In genomic region chr5:76737846-76738245, GRCh38 we compare ENCODE assay signal across 17 cellular contexts. TPM values are rescaled to one million over a fixed set of nuclear protein-coding genes. Genes with fewer than 3 reads are reported as not detected.
A peak's percentile ranks its signal among the peaks of the same experiment; 100 is the strongest.
DNase-seq lines count a peak whose midpoint lies in the region; ATAC-seq and TF ChIP-seq lines count a peak whose summit lies in the region.
"Had no signal": no experiment of that assay in that cellular context is flagged by ENCODE, and none has a peak within 500 bp of the region (broad histone marks: within the 10 kb centered on the region; RNA-seq: fewer than 3 reads in every experiment).

No MANE protein-coding gene starts in this region.

- TF ChIP-seq RAD21 in IMR-90 (IDR thresholded peaks at IDR 0.05; ENCODE audit: low read length), result no peak

- peaks cover 3% of the 10 kb centered on the region; the same call in 1 of the 2 replicates for H4K20me1 ChIP-seq in IMR-90 (ENCODE audit: insufficient read depth, low read length)
- H4K20me1 ChIP-seq: BLaER1 treated with 17β-estradiol and CSF1 and Interleukin-3, amounts not matched to agents 10 nM and 100 nM had no signal

- peak overlapping the region; percentile 33; the same call in 1 of the 2 replicates for H2AK5ac ChIP-seq in IMR-90 (ENCODE audit: low read depth, low read length)

- peak overlapping the region; percentile 7; the same call in 1 of the 3 replicates for H2BK15ac ChIP-seq in IMR-90 (ENCODE audit: low read depth, low read length)

- H3K27me3 ChIP-seq in CD8-positive, alpha-beta T cell (ENCODE audit: insufficient read depth, low read length), result no peaks in the 10 kb centered on the region
- H3K27me3 ChIP-seq in IMR-90 (ENCODE audit: control insufficient read depth, insufficient read depth, low read length), result no peaks in the 10 kb centered on the region
- no peaks in the 10 kb centered on the region for H3K27me3 ChIP-seq in muscle layer of duodenum (ENCODE audit: low read depth, low read length)
- H3K27me3 ChIP-seq: BLaER1 treated with 17β-estradiol and CSF1 and Interleukin-3, amounts not matched to agents 10 nM and 100 nM; right atrium auricular region; testis had no signal

- no peak for TF ChIP-seq POLR2A in IMR-90 (IDR thresholded peaks at IDR 0.05; ENCODE audit: low read depth, low read length)

- no peaks in the 10 kb centered on the region for H3K27me3 Mint-ChIP-seq in CD8-positive, alpha-beta T cell (ENCODE audit: low read depth)
- H3K27me3 Mint-ChIP-seq in activated T-helper 17 cell treated with anti-CD3 and anti-CD28 coated beads, Interleukin-2, amount 50 U/mL, for 72 hours, result no peaks in the 10 kb centered on the region

- peaks cover 11 to 28% of the 10 kb centered on the region in 2 experiments; a peak in 3 of 4 replicates for H3K79me1 ChIP-seq in IMR-90 (ENCODE audit: low read depth in 1 of 2, low read length in 2 of 2)

- H3K14ac ChIP-seq in IMR-90 (replicated peaks; ENCODE audit: low read depth, low read length), result no peak overlapping the region; the same call in 1 of the 2 replicates

- peak overlapping the region; percentile 91; the same call in 1 of the 2 replicates for H3K4ac ChIP-seq in IMR-90 (ENCODE audit: low read depth, low read length)

- 60% methylated on average over 2 of the region's 5 CpGs; no CpG with 5 or more reads in 1 of the 2 experiments for WGBS in IMR-90 (ENCODE audit: extremely low coverage in 2 of 2, insufficient read length in 1 of 2), 2 experiments

- dilution Hi-C loops in IMR-90 (cut with HindIII; ENCODE audit: low sequenced_read_pairs, unreplicated experiment), result no loop called here

- peak overlapping the region; percentile 57; the same call in 1 of the 2 replicates for H2BK20ac ChIP-seq in IMR-90 (ENCODE audit: low read depth, low read length)

- no peak overlapping the region for H3K4me2 ChIP-seq in IMR-90 (ENCODE audit: low read depth, low read length)

- intact Hi-C loops in CD8-positive, alpha-beta T cell (cut with DNase I, micrococcal nuclease), result loop anchor here (1.0 to 10.0 kb wide), 5 partner anchors 21 to 413 kb away; partner anchors contain the start of genes F2R (in 1 of the 2) and IQGAP2 (in 1 of the 2)
- intact Hi-C loops in IMR-90 (cut with micrococcal nuclease), result no loop called here
- intact Hi-C loops in posterior cingulate gyrus (cut with DNase I), result no loop called here

- H3K9me3 Mint-ChIP-seq in CD8-positive, alpha-beta T cell, result no peaks in the 10 kb centered on the region
- H3K9me3 Mint-ChIP-seq in activated T-helper 17 cell treated with anti-CD3 and anti-CD28 coated beads, Interleukin-2, amount 50 U/mL, for 72 hours, result no peaks in the 10 kb centered on the region
- H3K9me3 Mint-ChIP-seq: activated T-cell treated with anti-CD3 and anti-CD28 coated beads, Interleukin-2, amount 50 U/mL, for 4 hours had no signal

- H3K27ac Mint-ChIP-seq in CD8-positive, alpha-beta T cell, result peak overlapping the region; percentile 82
- H3K27ac Mint-ChIP-seq in activated T-helper 17 cell treated with anti-CD3 and anti-CD28 coated beads, Interleukin-2, amount 50 U/mL, for 72 hours, result peak overlapping the region; percentile 81

- peaks cover 14% of the 10 kb centered on the region for H3K9me1 ChIP-seq in IMR-90 (ENCODE audit: insufficient read depth, low read length)

- peaks cover 50% of the 10 kb centered on the region for H3K4me1 Mint-ChIP-seq in CD8-positive, alpha-beta T cell (ENCODE audit: low read depth)
- peaks cover 11% of the 10 kb centered on the region for H3K4me1 Mint-ChIP-seq in activated T-helper 17 cell treated with anti-CD3 and anti-CD28 coated beads, Interleukin-2, amount 50 U/mL, for 72 hours

- no peak overlapping the region for H3K9ac ChIP-seq in IMR-90 (ENCODE audit: low read depth, low read length)

- H3K36me3 ChIP-seq in CD8-positive, alpha-beta T cell (ENCODE audit: insufficient read depth, low read length), result no peaks in the 10 kb centered on the region
- peaks cover 15% of the 10 kb centered on the region for H3K36me3 ChIP-seq in IMR-90 (ENCODE audit: control insufficient read depth, insufficient read depth, low read length)
- H3K36me3 ChIP-seq in muscle layer of duodenum (ENCODE audit: control insufficient read depth in 1 of 2, insufficient read depth in 2 of 2, low read length in 2 of 2), result peaks cover 0 to 5% of the 10 kb centered on the region in 2 donors
- H3K36me3 ChIP-seq: BLaER1 treated with 17β-estradiol and CSF1 and Interleukin-3, amounts not matched to agents 10 nM and 100 nM; right atrium auricular region had no signal

- no peak overlapping the region for H3K56ac ChIP-seq in IMR-90 (ENCODE audit: extremely low read depth, insufficient read depth, low read length)

- peak overlapping the region; percentile 64; the same call in 1 of the 2 replicates for H4K91ac ChIP-seq in IMR-90 (ENCODE audit: insufficient read depth, low read depth, low read length)

- no peaks in the 10 kb centered on the region for H3K36me3 Mint-ChIP-seq in CD8-positive, alpha-beta T cell
- H3K36me3 Mint-ChIP-seq in activated T-helper 17 cell treated with anti-CD3 and anti-CD28 coated beads, Interleukin-2, amount 50 U/mL, for 72 hours (ENCODE audit: low read depth), result no peaks in the 10 kb centered on the region

- no peak for TF ChIP-seq CTCF in CD8-positive, alpha-beta T cell (IDR thresholded peaks at IDR 0.05)
- no peak for TF ChIP-seq CTCF in IMR-90 (conservative IDR thresholded peaks at IDR 0.05; ENCODE audit: low read depth, low read length)

- H2AFZ ChIP-seq in IMR-90 (replicated peaks; ENCODE audit: low read length, poor library complexity), result no peak overlapping the region

- in situ Hi-C loops in IMR-90 (cut with MboI; ENCODE audit: low sequenced_read_pairs), result no loop called here

- peaks cover 31% of the 10 kb centered on the region for H3K4me1 ChIP-seq in CD8-positive, alpha-beta T cell (ENCODE audit: insufficient read depth, low read length)
- peaks cover 7% of the 10 kb centered on the region for H3K4me1 ChIP-seq in IMR-90 (ENCODE audit: control insufficient read depth, insufficient read depth, low read length)
- no peaks in the 10 kb centered on the region for H3K4me1 ChIP-seq in muscle layer of duodenum (ENCODE audit: control insufficient read depth in 1 of 2, insufficient read depth in 2 of 2, low read length in 2 of 2)

- ATAC-seq in CD8-positive, alpha-beta T cell, result no peak
- ATAC-seq in IMR-90 (ENCODE audit: low read depth), result no peak
- ATAC-seq in activated T-helper 17 cell treated with anti-CD3 and anti-CD28 coated beads, Interleukin-2, amount 50 U/mL, for 72 hours (replicated peaks), result no peak

- peak overlapping the region; percentile 83 for H2BK120ac ChIP-seq in IMR-90 (ENCODE audit: low read depth, low read length)

- no TSS peak for BruUV-seq in IMR-90 (replicated peaks; lab: Mats Ljungman, UMichigan)

- H3K27ac ChIP-seq in CD8-positive, alpha-beta T cell (ENCODE audit: low read depth, low read length), result no peak overlapping the region
- peak overlapping the region; percentile 35; the same call in 1 of the 2 replicates for H3K27ac ChIP-seq in IMR-90 (ENCODE audit: insufficient read depth, low read length)
- peak overlapping the region; percentile 16 for H3K27ac ChIP-seq in muscle layer of duodenum (ENCODE audit: low read length)
- no peak overlapping the region for H3K27ac ChIP-seq in substantia nigra (ENCODE audit: low read depth, low read length, poor library complexity, severe bottlenecking)
- H3K27ac ChIP-seq: testis had no signal

- POLR2A ChIA-PET in CD8-positive, alpha-beta T cell (lab: Charles Lee), result interaction anchor here (1.4 to 2.5 kb wide), 2 partner anchors 20 to 37 kb away, joined by 5 to 6 read pairs; no protein-coding TSS in a partner anchor
- POLR2A ChIA-PET in IMR-90 (lab: Charles Lee; ENCODE audit: unreplicated experiment), result no interaction called here

- no peaks in the 10 kb centered on the region for H3K9me3 ChIP-seq in CD8-positive, alpha-beta T cell (ENCODE audit: low read length)
- H3K9me3 ChIP-seq in IMR-90 (ENCODE audit: control insufficient read depth, insufficient read depth, low read length) (no peaks in the 10 kb centered on the region; the same call in 1 of the 2 replicates), muscle layer of duodenum (ENCODE audit: control insufficient read depth in 1 of 2, low read length in 2 of 2) (no peaks in the 10 kb centered on the region)
- H3K9me3 ChIP-seq: BLaER1 treated with 17β-estradiol and CSF1 and Interleukin-3, amounts not matched to agents 10 nM and 100 nM; right atrium auricular region; testis had no signal

- peak overlapping the region; percentile 10; the same call in 1 of the 2 replicates for H3K23ac ChIP-seq in IMR-90 (ENCODE audit: low read depth, low read length)

- peak overlapping the region in 1 of 2 experiments; percentile 85; a peak in 1 of 4 replicates for H4K8ac ChIP-seq in IMR-90 (ENCODE audit: low read depth in 2 of 2, low read length in 2 of 2)

- H3K4me3 Mint-ChIP-seq in CD8-positive, alpha-beta T cell, result peak overlapping the region; percentile 15
- H3K4me3 Mint-ChIP-seq in activated T-helper 17 cell treated with anti-CD3 and anti-CD28 coated beads, Interleukin-2, amount 50 U/mL, for 72 hours, result peak overlapping the region; percentile 62

- DNase-seq in CD8-positive, alpha-beta T cell, result no peak
- DNase-seq in IMR-90 (peak; percentile 39), posterior cingulate gyrus (no peak), NAMALWA (ENCODE audit: low spot score) (no peak), DMS 273 treated with DMSO at 0.1 percent for 48 hours (lab: John Stamatoyannopoulos, UW) (no peak), substantia nigra (lab: John Stamatoyannopoulos, UW) (no peak)
- DNase-seq: activated T-cell treated with anti-CD3 and anti-CD28 coated beads, Interleukin-2, amount 50 U/mL, for 4 hours; amniotic stem cell; NCI-H2029; NCI-H524 treated with DMSO at 0.1 percent for 48 hours; PC-3; SW 1271; testis had no signal

- no peak overlapping the region for H3K4me3 ChIP-seq in CD8-positive, alpha-beta T cell (ENCODE audit: low read depth, low read length)
- no peak overlapping the region for H3K4me3 ChIP-seq in IMR-90 (ENCODE audit: insufficient read depth, low read depth, low read length)
- H3K4me3 ChIP-seq in muscle layer of duodenum (ENCODE audit: low read depth in 1 of 2, low read length in 2 of 2), result no peak overlapping the region
- H3K4me3 ChIP-seq: BLaER1 treated with 17β-estradiol and CSF1 and Interleukin-3, amounts not matched to agents 10 nM and 100 nM; right atrium auricular region; testis had no signal

- peak overlapping the region; percentile 44 for H4K5ac ChIP-seq in IMR-90 (ENCODE audit: low read depth, low read length)

- no peak overlapping the region for H2AK9ac ChIP-seq in IMR-90 (replicated peaks; ENCODE audit: low read depth, low read length, poor library complexity)

- CTCF ChIA-PET in CD8-positive, alpha-beta T cell (lab: Charles Lee), result interaction anchor here (1.0 to 4.6 kb wide), 2 partner anchors 9 to 37 kb away, joined by 3 to 25 read pairs; no protein-coding TSS in a partner anchor
- CTCF ChIA-PET in IMR-90 (lab: Yijun Ruan, JAX), result interaction anchor here (0.6 to 1.4 kb wide), 2 partner anchors 25 to 37 kb away, joined by 3 to 4 read pairs; no protein-coding TSS in a partner anchor

- peak overlapping the region; percentile 45 for H3K18ac ChIP-seq in IMR-90 (ENCODE audit: low read depth, low read length)

- peak overlapping the region; percentile 81 for H2BK5ac ChIP-seq in IMR-90 (ENCODE audit: low read depth, low read length, poor library complexity, severe bottlenecking)

RNA-seq across cellular contexts. Expression of gene F2R, which starts 21.9 kb away (rescaled TPM):
- 10 to 100 TPM; 10.7 to 12.7 TPM for total RNA-seq in CD8-positive, alpha-beta T cell
- 85.7 and 96.7 TPM in 2 replicates for total RNA-seq in IMR-90 (2012; rRNA removed)
- 135 and 147 TPM in 2 replicates for polyA plus RNA-seq in IMR-90 (2012; rRNA removed)
- 76.8 and 100 TPM in 2 replicates for polyA plus RNA-seq in IMR-90 (2012; cell fraction: cytosol; rRNA removed)
- 17.8 and 49.6 TPM in 2 replicates for polyA plus RNA-seq in IMR-90 (2012; cell fraction: nucleus; rRNA removed; ENCODE audit: low replicate concordance)
- total RNA-seq in activated T-helper 17 cell treated with anti-CD3 and anti-CD28 coated beads, Interleukin-2, amount 50 U/mL, for 72 hours, result 10 to 100 TPM in 1 of 2 donors, 1 to 10 TPM in 1; 9.4 to 33.4 TPM

Comparison
In these comparisons a context has a peak if more than half of its experiments do, and no peak if none do; other contexts are left out.
1. H3K27ac ChIP-seq: peak in IMR-90 (single experiment) and muscle layer of duodenum (single experiment); none in CD8-positive, alpha-beta T cell (single experiment) and substantia nigra (single experiment).
2. intact Hi-C loops: an anchor here in CD8-positive, alpha-beta T cell (1.0 to 10.0 kb wide); none called in IMR-90 and posterior cingulate gyrus.